ENCODE assay signal across 10 cellular contexts in the genomic region with DNA sequence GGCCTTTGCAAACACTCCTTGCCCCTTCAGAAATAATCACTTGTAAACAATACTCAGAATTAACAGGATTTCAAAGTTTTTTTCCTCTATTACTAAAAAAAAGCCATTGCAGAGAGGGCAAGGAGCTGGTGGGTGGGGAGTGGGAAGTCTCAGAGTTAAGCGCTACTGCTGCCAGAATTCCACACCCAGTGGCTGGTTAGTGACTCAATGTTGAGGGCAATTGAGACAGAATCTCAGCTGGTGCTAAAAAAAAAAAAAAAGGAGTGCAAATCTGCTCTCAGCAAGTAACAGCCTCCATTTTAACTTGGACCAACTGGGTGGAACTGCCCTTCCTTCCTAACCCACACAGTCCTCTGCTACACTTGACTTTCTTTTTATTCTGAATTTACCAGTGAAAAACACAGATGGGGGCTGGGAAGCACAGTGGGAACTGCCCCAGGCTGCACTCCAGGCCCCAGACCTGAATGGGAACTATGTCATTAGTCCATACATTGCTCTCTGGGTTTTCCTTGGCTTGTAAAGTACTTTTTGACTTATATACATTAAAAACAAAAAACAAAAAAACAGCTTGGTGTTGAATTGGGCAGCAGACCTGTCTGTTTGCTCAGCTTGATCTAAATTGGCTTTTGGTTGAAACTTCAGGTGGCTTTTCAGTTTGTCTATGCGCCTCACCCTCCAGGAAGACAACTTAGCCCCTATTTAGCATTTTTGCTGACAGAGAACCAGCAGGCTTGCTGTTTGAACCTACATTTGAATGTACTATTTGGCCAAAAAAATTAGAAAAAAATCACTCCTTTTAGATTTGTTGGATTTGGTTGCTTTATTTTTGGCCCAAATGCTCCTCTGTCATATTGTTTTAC.
DNase-seq lines count a peak whose midpoint lies in the region; ATAC-seq, FAIRE-seq and TF ChIP-seq lines count a peak whose summit lies in the region.
"Had no signal": no experiment of that assay in that cellular context is flagged by ENCODE, and none has a peak within 500 bp of the region (broad histone marks: within the 10 kb centered on the region; RNA-seq: fewer than 3 reads in every experiment).

No MANE protein-coding gene starts in this region.

- H3K9ac ChIP-seq in Loucy (ENCODE audit: low read depth, low read length, poor library complexity, severe bottlenecking): peak overlapping the region; percentile 39

- peak overlapping the region; percentile 11 for H3K4me2 ChIP-seq in Loucy (ENCODE audit: low read depth, low read length, poor library complexity, severe bottlenecking)

- H3K27me3 Mint-ChIP-seq in activated T-cell treated with anti-CD3 and anti-CD28 coated beads, Interleukin-2, amount 50 U/mL, for 24 hours: no peaks in the 10 kb centered on the region

- peak overlapping the region; percentile 25; the same call in 1 of the 2 replicates for H2AFZ ChIP-seq in Loucy (ENCODE audit: low read length)

- peak; percentile 67 for ATAC-seq in left colon

- H4K20me1 ChIP-seq in Loucy (ENCODE audit: insufficient read depth, low read length, poor library complexity, severe bottlenecking): no peaks in the 10 kb centered on the region

- H3K4me3 ChIP-seq in Loucy (ENCODE audit: low read length, poor library complexity, severe bottlenecking): no peak overlapping the region
- no peak overlapping the region for H3K4me3 ChIP-seq in astrocyte of the spinal cord (ENCODE audit: low read depth, low read length)
- no peak overlapping the region for H3K4me3 ChIP-seq in prostate gland

- no peak for TF ChIP-seq POLR2A in GM12892 (IDR thresholded peaks at IDR 0.05; ENCODE audit: low read depth, low read length)
- TF ChIP-seq POLR2A in prostate gland (IDR thresholded peaks at IDR 0.05): no peak

- no peaks in the 10 kb centered on the region for H3K27me3 ChIP-seq in Loucy (ENCODE audit: insufficient read depth, low read length, poor library complexity, severe bottlenecking)
- no peaks in the 10 kb centered on the region for H3K27me3 ChIP-seq in prostate gland (replicated peaks; ENCODE audit: insufficient read depth)

- no peaks in the 10 kb centered on the region for H3K79me2 ChIP-seq in Loucy (ENCODE audit: insufficient read depth, low read length)

- H3K9me3 Mint-ChIP-seq in activated T-cell treated with anti-CD3 and anti-CD28 coated beads, Interleukin-2, amount 50 U/mL, for 24 hours: no peaks in the 10 kb centered on the region

- no peaks in the 10 kb centered on the region for H3K9me2 ChIP-seq in Loucy (replicated peaks; ENCODE audit: low read depth, low read length)

- no peak overlapping the region for H3K27ac ChIP-seq in prostate gland

- no peak for FAIRE-seq in GM12892 (lab: Jason Lieb, UNC)
- FAIRE-seq: islet of Langerhans had no signal

- in situ Hi-C loops in astrocyte of the spinal cord (cut with HindIII; ENCODE audit: low sequenced_read_pairs): no loop called here

- H3K4me1 Mint-ChIP-seq in activated T-cell treated with anti-CD3 and anti-CD28 coated beads, Interleukin-2, amount 50 U/mL, for 24 hours (ENCODE audit: low read depth): peaks cover 44% of the 10 kb centered on the region

- H3K27ac Mint-ChIP-seq in activated T-cell treated with anti-CD3 and anti-CD28 coated beads, Interleukin-2, amount 50 U/mL, for 24 hours: no peak overlapping the region

- H3K36me3 Mint-ChIP-seq in activated T-cell treated with anti-CD3 and anti-CD28 coated beads, Interleukin-2, amount 50 U/mL, for 24 hours (ENCODE audit: low read depth): no peaks in the 10 kb centered on the region

- no peaks in the 10 kb centered on the region for H3K36me3 ChIP-seq in Loucy (ENCODE audit: insufficient read depth, low read length)
- no peaks in the 10 kb centered on the region for H3K36me3 ChIP-seq in prostate gland

- DNase-seq in CD1c-positive myeloid dendritic cell (ENCODE audit: extremely low spot score): peak; percentile 78
- DNase-seq in astrocyte of the spinal cord (ENCODE audit: low read depth, low spot score): peak; percentile 83
- peak in 1 of 2 donors; percentile 12 for DNase-seq in left colon
- DNase-seq in activated T-cell treated with anti-CD3 and anti-CD28 coated beads, Interleukin-2, amount 50 U/mL, for 24 hours: no peak
- DNase-seq in GM12892 (ENCODE audit: insufficient read length): no peak
- DNase-seq in germinal center (ENCODE audit: low spot score): no peak
- no peak for DNase-seq in prostate gland (ENCODE audit: low spot score)
- DNase-seq: Kasumi-1 had no signal

- H3K9me3 ChIP-seq in Loucy (ENCODE audit: insufficient read depth, low read depth, low read length) (no peaks in the 10 kb centered on the region), prostate gland (no peaks in the 10 kb centered on the region)

- no peak overlapping the region for H3K4me3 Mint-ChIP-seq in activated T-cell treated with anti-CD3 and anti-CD28 coated beads, Interleukin-2, amount 50 U/mL, for 24 hours

- intact Hi-C loops in left colon (cut with DNase I, micrococcal nuclease): no loop called here
- intact Hi-C loops in prostate gland (cut with DNase I): no loop called here

- H3F3A ChIP-seq in Loucy (ENCODE audit: low read depth): peaks cover 5% of the 10 kb centered on the region; the same call in 1 of the 2 replicates

- no peak for TF ChIP-seq CTCF in Loucy (conservative IDR thresholded peaks at IDR 0.05; ENCODE audit: low read length)
- no peak for TF ChIP-seq CTCF in astrocyte of the spinal cord (IDR thresholded peaks at IDR 0.05; ENCODE audit: low read depth, low read length)
- TF ChIP-seq CTCF in prostate gland (IDR thresholded peaks at IDR 0.05): no peak

- WGBS in prostate gland: 93% methylated on average over 2 of the region's 2 CpGs

- H3K4me1 ChIP-seq in Loucy (ENCODE audit: insufficient read depth, low read length, poor library complexity, severe bottlenecking): peaks cover 57% of the 10 kb centered on the region
- H3K4me1 ChIP-seq in prostate gland (replicated peaks): no peaks in the 10 kb centered on the region

Comparison
In these comparisons a context has a peak if more than half of its experiments do, and no peak if none do; other contexts are left out.
1. DNase-seq: peak in CD1c-positive myeloid dendritic cell (single experiment) and astrocyte of the spinal cord (single experiment); none in activated T-cell treated with anti-CD3 and anti-CD28 coated beads, Interleukin-2, amount 50 U/mL, for 24 hours (single experiment), GM12892 (single experiment), germinal center (single experiment) and prostate gland (single experiment).